ENCODE assay signal across 20 cellular contexts in the genomic region with DNA sequence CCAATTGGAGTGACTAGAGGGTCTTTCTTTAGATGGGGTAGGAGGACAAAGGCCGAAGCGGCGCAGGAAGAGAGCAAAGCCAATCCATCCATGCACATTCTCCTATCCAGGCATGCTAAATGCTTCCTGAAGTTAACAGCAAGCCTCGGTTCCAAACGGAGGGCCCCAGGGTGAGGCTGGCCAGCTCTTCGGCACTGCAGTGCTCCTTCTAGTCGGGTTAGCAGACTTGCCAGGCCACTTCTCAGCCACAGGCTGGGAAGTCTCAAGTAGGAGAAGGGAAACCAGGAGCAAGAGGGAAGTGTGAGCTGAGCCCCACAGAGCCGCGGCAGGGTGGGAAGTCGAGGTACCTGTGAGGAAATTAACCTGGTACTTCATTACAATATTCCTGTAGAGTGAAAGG.
DNase-seq lines count a peak whose midpoint lies in the region; ATAC-seq and TF ChIP-seq lines count a peak whose summit lies in the region.
"Had no signal": no experiment of that assay in that cellular context is flagged by ENCODE, and none has a peak within 500 bp of the region (broad histone marks: within the 10 kb centered on the region; RNA-seq: fewer than 3 reads in every experiment).

No MANE protein-coding gene starts in this region.

- H3K9me3 ChIP-seq in NT2/D1 (ENCODE audit: insufficient read depth, low read length) (no peaks in the 10 kb centered on the region), muscle layer of colon (ENCODE audit: low read length) (no peaks in the 10 kb centered on the region), upper lobe of right lung (no peaks in the 10 kb centered on the region)
- H3K9me3 ChIP-seq: BLaER1 treated with 17β-estradiol and CSF1 and Interleukin-3, amounts not matched to agents 10 nM and 100 nM; HAP-1 had no signal

- H3K27me3 ChIP-seq in NT2/D1 (ENCODE audit: insufficient read depth, insufficient read length): no peaks in the 10 kb centered on the region
- H3K27me3 ChIP-seq in muscle layer of colon (ENCODE audit: control insufficient read depth in 1 of 2, insufficient read depth in 2 of 2, low read length in 2 of 2): no peaks in the 10 kb centered on the region
- no peaks in the 10 kb centered on the region for H3K27me3 ChIP-seq in upper lobe of right lung
- H3K27me3 ChIP-seq: BLaER1 treated with 17β-estradiol and CSF1 and Interleukin-3, amounts not matched to agents 10 nM and 100 nM had no signal

- peak overlapping the region; percentile 24 for H3K9ac ChIP-seq in NT2/D1 (ENCODE audit: insufficient read length, low read depth)
- H3K9ac ChIP-seq in muscle layer of colon (ENCODE audit: low read length): no peak overlapping the region
- H3K9ac ChIP-seq: BLaER1 treated with 17β-estradiol and CSF1 and Interleukin-3, amounts not matched to agents 10 nM and 100 nM had no signal

- H3K36me3 ChIP-seq in NT2/D1 (ENCODE audit: insufficient read depth, insufficient read length, low read length) (no peaks in the 10 kb centered on the region), muscle layer of colon (ENCODE audit: insufficient read depth, low read length) (no peaks in the 10 kb centered on the region), upper lobe of right lung (no peaks in the 10 kb centered on the region)
- H3K36me3 ChIP-seq: HAP-1 had no signal

- H3K4me3 ChIP-seq in NT2/D1 (ENCODE audit: insufficient read length, low read depth) (no peak overlapping the region), coronary artery (peak overlapping the region; percentile 24), muscle layer of colon (ENCODE audit: low read depth in 1 of 2, low read length in 2 of 2) (peak overlapping the region; percentile 21 to 31), upper lobe of right lung (no peak overlapping the region)
- H3K4me3 ChIP-seq: BLaER1 treated with 17β-estradiol and CSF1 and Interleukin-3, amounts not matched to agents 10 nM and 100 nM; HAP-1 had no signal

- ATAC-seq in upper lobe of right lung: peak; percentile 55
- ATAC-seq in HG03432 (IDR thresholded peaks at IDR 0.05; ENCODE audit: unreplicated experiment): no peak
- ATAC-seq in HG02642 (IDR thresholded peaks at IDR 0.05; ENCODE audit: poor library complexity, unreplicated experiment): no peak

- H3K27ac ChIP-seq in coronary artery (no peak overlapping the region), muscle layer of colon (ENCODE audit: low read depth, low read length) (peak overlapping the region; percentile 73), upper lobe of right lung (no peak overlapping the region)
- H3K27ac ChIP-seq: BLaER1 treated with 17β-estradiol and CSF1 and Interleukin-3, amounts not matched to agents 10 nM and 100 nM; epithelial cell of prostate had no signal

- TF ChIP-seq CTCF in coronary artery (IDR thresholded peaks at IDR 0.05) (no peak), upper lobe of right lung (IDR thresholded peaks at IDR 0.05) (no peak)

- peaks cover 14% of the 10 kb centered on the region for H3K4me1 ChIP-seq in NT2/D1 (ENCODE audit: insufficient read depth, insufficient read length)
- peaks cover 33% of the 10 kb centered on the region for H3K4me1 ChIP-seq in muscle layer of colon (ENCODE audit: insufficient read depth, low read length)
- H3K4me1 ChIP-seq in upper lobe of right lung: peaks cover 24% of the 10 kb centered on the region
- H3K4me1 ChIP-seq: HAP-1 had no signal

- intact Hi-C loops in upper lobe of right lung (cut with DNase I): no loop called here

- no peak for DNase-seq in NT2/D1 (ENCODE audit: low read depth, low spot score)
- no peak for DNase-seq in coronary artery (ENCODE audit: low spot score)
- no peak for DNase-seq in upper lobe of right lung
- no peak for DNase-seq in NCI-H1105 treated with DMSO at 0.1 percent for 48 hours (lab: John Stamatoyannopoulos, UW)
- DNase-seq: activated CD4-positive, alpha-beta T cell treated with anti-CD3 and anti-CD28 coated beads for 4 hours; activated naive CD4-positive, alpha-beta T cell treated with anti-CD3 and anti-CD28 coated beads, Interleukin-2, amount 50 U/mL, for 16 hours; dermis blood vessel endothelial cell; DMS53; Karpas-422; NCI-H1092 treated with DMSO at 0.1 percent for 48 hours; NCI-H526 treated with DMSO at 0.1 percent for 48 hours; OCI-M1; right cardiac atrium; stimulated activated CD4-positive, alpha-beta T cell treated with anti-CD3 and anti-CD28 coated beads, Interleukin-2, amount 100 ng/mL, for 24 hours had no signal

Comparison
In these comparisons a context has a peak if more than half of its experiments do, and no peak if none do; other contexts are left out.
1. H3K4me3 ChIP-seq: peak in coronary artery (single experiment) and muscle layer of colon (2 of 2); none in NT2/D1 (single experiment) and upper lobe of right lung (single experiment).